Comparison of ENCODE assay signal across 22 cellular contexts in the genomic region with DNA sequence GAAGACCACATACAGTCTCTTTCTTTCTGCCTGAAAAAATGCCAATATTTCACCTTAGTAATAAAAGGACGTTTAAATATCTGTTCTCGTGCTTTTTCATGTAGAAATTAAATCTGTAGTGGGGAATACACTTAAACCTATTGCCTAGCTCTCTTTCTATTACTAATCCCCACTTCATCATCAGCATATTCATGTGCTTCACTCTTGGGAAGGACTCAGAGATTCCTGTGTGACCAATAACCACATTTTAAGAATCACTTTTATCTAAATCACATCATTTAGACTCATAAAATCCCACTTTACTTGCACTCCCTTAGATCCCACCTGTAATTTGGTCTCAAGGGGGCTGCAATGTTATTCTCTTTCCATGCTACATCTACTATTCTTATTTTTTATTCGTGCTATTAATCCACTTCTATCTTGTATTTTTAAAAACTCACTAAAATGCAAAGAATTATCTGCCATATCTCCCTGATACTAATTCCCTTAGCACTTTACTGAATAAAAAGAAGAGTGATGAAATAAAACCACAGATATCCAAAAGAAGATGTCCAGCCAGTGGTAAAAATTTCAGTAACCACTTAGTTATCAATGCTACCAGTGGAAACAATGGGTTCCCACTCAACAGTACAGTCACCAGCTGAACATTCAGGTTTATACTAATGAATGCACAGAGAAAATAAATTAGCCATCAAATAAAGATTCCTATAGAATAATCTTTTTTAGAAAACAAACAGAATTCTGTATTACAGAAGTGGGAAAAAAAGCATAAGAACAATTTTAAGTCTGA.
"Had no signal": no experiment of that assay in that cellular context is flagged by ENCODE, and none has a peak within 500 bp of the region (broad histone marks: within the 10 kb centered on the region; RNA-seq: fewer than 3 reads in every experiment).

No MANE protein-coding gene starts in this region.

- H3K4me1 ChIP-seq: pancreas, prostate gland had no signal

- H3K36me3 ChIP-seq: brain microvascular endothelial cell, neutrophil, pancreas, prostate gland, thoracic aorta had no signal

- DNase-seq: activated CD4-positive, alpha-beta T cell treated with anti-CD3 and anti-CD28 coated beads for 36 hours; activated CD4-positive, CD25-positive, alpha-beta regulatory T cell; activated CD8-positive, alpha-beta memory T cell treated with anti-CD3 and anti-CD28 coated beads, Interleukin-2, amount 10 ng/mL, durations not matched to agents 7 days and 5 days; activated CD8-positive, alpha-beta T cell treated with anti-CD3 and anti-CD28 coated beads, Interleukin-2, amount 10 ng/mL, durations not matched to agents 7 days and 5 days; activated naive CD8-positive, alpha-beta T cell treated with anti-CD3 and anti-CD28 coated beads, Interleukin-2, amount 50 U/mL, for 24 hours; activated T-cell treated with anti-CD3 and anti-CD28 coated beads, Interleukin-2, amount 50 U/mL, for 48 hours; amygdala; brain microvascular endothelial cell; cortex of kidney; foreskin fibroblast; islet precursor cell; left colon; naive B cell; nephron progenitor cell; pancreas; stimulated activated naive CD4-positive, alpha-beta T cell; T-helper 2 cell; trophoblast cell had no signal

- H3K9me3 ChIP-seq: neutrophil, pancreas, prostate gland, thoracic aorta had no signal

- H3K27ac ChIP-seq: brain microvascular endothelial cell, neutrophil, pancreas, prostate gland, thoracic aorta had no signal

- ATAC-seq: activated CD4-positive, alpha-beta T cell treated with anti-CD3 and anti-CD28 coated beads for 36 hours; activated CD8-positive, alpha-beta memory T cell treated with anti-CD3 and anti-CD28 coated beads, Interleukin-2, amount 10 ng/mL, durations not matched to agents 7 days and 5 days; activated CD8-positive, alpha-beta T cell treated with anti-CD3 and anti-CD28 coated beads, Interleukin-2, amount 10 ng/mL, durations not matched to agents 7 days and 5 days; activated naive CD8-positive, alpha-beta T cell treated with anti-CD3 and anti-CD28 coated beads, Interleukin-2, amount 50 U/mL, for 24 hours; esophagus mucosa; left colon; pancreas had no signal

- H3K27me3 ChIP-seq: brain microvascular endothelial cell, neutrophil, pancreas had no signal

- H3K4me3 ChIP-seq: pancreas, prostate gland, thoracic aorta had no signal
